12 cellular contexts compared by ENCODE assay signal in the genomic region with DNA sequence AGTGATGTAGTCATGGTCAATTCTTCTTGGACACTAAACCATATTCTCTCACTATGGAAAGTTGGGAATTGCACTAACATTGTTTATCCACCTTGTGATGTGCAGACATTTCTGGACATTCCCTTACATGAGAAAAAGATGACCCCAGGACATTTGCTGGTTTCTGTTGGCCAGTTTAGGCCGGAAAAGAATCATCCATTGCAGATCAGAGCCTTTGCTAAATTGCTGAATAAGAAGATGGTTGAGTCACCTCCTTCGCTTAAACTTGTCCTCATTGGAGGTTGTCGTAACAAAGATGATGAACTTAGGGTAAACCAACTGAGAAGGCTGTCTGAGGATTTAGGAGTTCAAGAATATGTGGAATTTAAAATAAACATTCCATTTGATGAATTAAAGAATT. TPM values are rescaled to one million over a fixed set of nuclear protein-coding genes. Genes with fewer than 3 reads are reported as not detected.
DNase-seq lines count a peak whose midpoint lies in the region; ATAC-seq and TF ChIP-seq lines count a peak whose summit lies in the region.
"Had no signal": no experiment of that assay in that cellular context is flagged by ENCODE, and none has a peak within 500 bp of the region (broad histone marks: within the 10 kb centered on the region; RNA-seq: fewer than 3 reads in every experiment).

A gene with protein sequence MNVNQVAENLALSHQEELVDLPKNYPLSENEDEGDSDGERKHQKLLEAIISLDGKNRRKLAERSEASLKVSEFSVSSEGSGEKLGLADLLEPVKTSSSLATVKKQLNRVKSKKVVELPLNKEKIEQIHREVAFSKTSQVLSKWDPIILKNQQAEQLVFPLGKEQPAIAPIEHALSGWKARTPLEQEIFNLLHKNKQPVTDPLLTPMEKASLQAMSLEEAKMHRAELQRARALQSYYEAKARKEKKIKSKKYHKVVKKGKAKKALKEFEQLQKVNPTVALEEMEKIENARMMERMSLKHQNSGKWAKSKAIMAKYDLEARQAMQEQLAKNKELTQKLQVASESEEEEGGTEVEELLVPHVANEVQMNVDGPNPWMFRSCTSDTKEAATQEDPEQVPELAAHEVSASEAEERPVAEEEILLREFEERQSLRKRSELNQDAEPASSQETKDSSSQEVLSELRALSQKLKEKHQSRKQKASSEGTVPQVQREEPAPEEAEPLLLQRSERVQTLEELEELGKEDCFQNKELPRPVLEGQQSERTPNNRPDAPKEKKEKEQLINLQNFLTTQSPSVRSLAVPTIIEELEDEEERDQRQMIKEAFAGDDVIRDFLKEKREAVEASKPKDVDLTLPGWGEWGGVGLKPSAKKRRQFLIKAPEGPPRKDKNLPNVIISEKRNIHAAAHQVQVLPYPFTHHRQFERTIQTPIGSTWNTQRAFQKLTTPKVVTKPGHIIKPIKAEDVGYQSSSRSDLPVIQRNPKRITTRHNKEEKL (plus strand): TSS at position 211 of the 400 bp plus-strand sequence. CDS start 4,114 bp downstream, outside the sequence.

- H3K36me3 ChIP-seq in SJSA1 (peaks cover 53% of the 10 kb centered on the region), gastroesophageal sphincter (peaks cover 0 to 88% of the 10 kb centered on the region in 2 donors)

- H3K9me3 ChIP-seq in SJSA1 (replicated peaks), result no peaks in the 10 kb centered on the region
- H3K9me3 ChIP-seq in gastroesophageal sphincter, result no peaks in the 10 kb centered on the region

- ATAC-seq in gastroesophageal sphincter, result no peak

- no peak for TF ChIP-seq EP300 in gastroesophageal sphincter (IDR thresholded peaks at IDR 0.05)

- no peak within 1 kb of the TSS for H3K27ac ChIP-seq in SJSA1
- no peak within 1 kb of the TSS for H3K27ac ChIP-seq in gastroesophageal sphincter
- H3K27ac ChIP-seq: parathyroid adenoma had no signal

- H3K4me1 ChIP-seq in SJSA1 (replicated peaks) (no peaks in the 10 kb centered on the region), gastroesophageal sphincter (peaks cover 0 to 3% (median 0%) of the 10 kb centered on the region in 3 donors)
- H3K4me1 ChIP-seq: parathyroid adenoma had no signal

- H3K4me3 ChIP-seq in SJSA1, result no peak within 1 kb of the TSS
- no peak within 1 kb of the TSS for H3K4me3 ChIP-seq in gastroesophageal sphincter

- H3K27me3 ChIP-seq in SJSA1 (replicated peaks) (no peaks in the 10 kb centered on the region), gastroesophageal sphincter (no peaks in the 10 kb centered on the region)

- 89 to 92% methylated on average over 3 of the region's 3 CpGs for WGBS in gastroesophageal sphincter (ENCODE audit: low coverage in 1 of 2), 2 donors

- no peak for DNase-seq in A172 (ENCODE audit: low spot score)
- no peak for DNase-seq in SJSA1 (ENCODE audit: low read depth in 1 of 2, low spot score in 2 of 2)
- DNase-seq in occipital lobe (lab: John Stamatoyannopoulos, UW), result no peak
- DNase-seq in NOMO-1 treated with DMSO at 0.1 percent for 48 hours (lab: John Stamatoyannopoulos, UW; ENCODE audit: unreplicated experiment), result no peak
- no peak for DNase-seq in EL
- no peak for DNase-seq in kidney glomerular epithelial cell (lab: John Stamatoyannopoulos, UW)
- DNase-seq in GOT3 (lab: John Stamatoyannopoulos, UW), result no peak
- DNase-seq: DND-41, kidney, OCI-M1 had no signal

- TF ChIP-seq CTCF in gastroesophageal sphincter (IDR thresholded peaks at IDR 0.05), result no peak

- TF ChIP-seq POLR2A in gastroesophageal sphincter (IDR thresholded peaks at IDR 0.05), result no peak

RNA-seq across cellular contexts. Expression of the gene that starts here (rescaled TPM):
- total RNA-seq in A172 (2014; rRNA removed; shearing (Covaris generic)), result 11.8 and 14.0 TPM in 2 replicates
- total RNA-seq in SJSA1 (2014; rRNA removed; shearing (Covaris generic)), result 12.1 and 16.7 TPM in 2 replicates
- 10 to 100 TPM; 18.5 to 25.4 (median 19.8) TPM for total RNA-seq in gastroesophageal sphincter
- 25.9 TPM for total RNA-seq in occipital lobe
